In genomic region chr9:26955222-26955903, GRCh38 we compare ENCODE assay signal across 8 cellular contexts. TPM values are rescaled to one million over a fixed set of nuclear protein-coding genes. Genes with fewer than 3 reads are reported as not detected.
DNase-seq lines count a peak whose midpoint lies in the region; ATAC-seq and TF ChIP-seq lines count a peak whose summit lies in the region.

No MANE protein-coding gene starts in this region.

- no peak for ATAC-seq in HG02610 (IDR thresholded peaks at IDR 0.05; ENCODE audit: unreplicated experiment)

- peak overlapping the region; percentile 90 for H3K9ac ChIP-seq in SK-N-MC (ENCODE audit: insufficient read length)
- H3K9ac ChIP-seq in neural cell (ENCODE audit: low read length), result peak overlapping the region; percentile 28

- H3K9me3 ChIP-seq in HEK293 (ENCODE audit: control insufficient read depth, insufficient read depth, low read depth, low read length) (no peaks in the 10 kb centered on the region), SK-N-MC (ENCODE audit: low read depth, low read length) (no peaks in the 10 kb centered on the region), neural cell (ENCODE audit: low read length) (no peaks in the 10 kb centered on the region)

- peak overlapping the region; percentile 70 for H3K4me3 ChIP-seq in HEK293 (ENCODE audit: low read depth, low read length)
- peak overlapping the region; percentile 89 for H3K4me3 ChIP-seq in SK-N-MC
- peak overlapping the region; percentile 82 for H3K4me3 ChIP-seq in neural cell (ENCODE audit: low read length)

- TF ChIP-seq POLR2A in erythroblast (IDR thresholded peaks at IDR 0.05; ENCODE audit: low read length), result no peak

- CTCF ChIA-PET in Calu3 (lab: Charles Lee), result interaction anchor here (0.6 to 1.3 kb wide), 5 partner anchors 8 to 293 kb away, joined by 3 to 5 read pairs (median 4); partner anchors contain the start of gene PLAA
- CTCF ChIA-PET in HEK293 (lab: Yijun Ruan, JAX), result interaction anchor here (0.6 to 1.7 kb wide), 6 partner anchors 11 to 299 kb away, joined by 3 to 6 read pairs (median 4); partner anchors contain the start of gene CAAP1

- peak overlapping the region; percentile 86 for H3K4me2 ChIP-seq in neural cell (ENCODE audit: low read length)

- no TSS peak for BruUV-seq in Calu3 (replicated peaks; lab: Mats Ljungman, UMichigan)

- H3K4me1 ChIP-seq in HEK293 (ENCODE audit: control insufficient read depth, insufficient read depth, low read length), result peaks cover 9% of the 10 kb centered on the region

- H3K36me3 ChIP-seq in HEK293 (ENCODE audit: control insufficient read depth in 2 of 2, insufficient read depth in 1 of 2, low read length in 2 of 2), result no peaks in the 10 kb centered on the region
- H3K36me3 ChIP-seq in SK-N-MC (ENCODE audit: insufficient read depth, low read length), result no peaks in the 10 kb centered on the region
- no peaks in the 10 kb centered on the region for H3K36me3 ChIP-seq in neural cell (ENCODE audit: insufficient read depth, low read length)

- H3F3A ChIP-seq in neural cell (ENCODE audit: insufficient read depth, low read length, poor library complexity, severe bottlenecking), result peaks cover 9% of the 10 kb centered on the region

- H3K27ac ChIP-seq in HEK293 (ENCODE audit: extremely low read depth, low read depth, low read length) (peak overlapping the region; percentile 97), SK-N-MC (peak overlapping the region; percentile 84), neural cell (ENCODE audit: low read length) (no peak overlapping the region)

- peaks cover 8% of the 10 kb centered on the region for H3K4me1 Mint-ChIP-seq in Calu3 (ENCODE audit: low read depth, unreplicated experiment)

- TF ChIP-seq EP300 in neural cell (conservative IDR thresholded peaks at IDR 0.05; ENCODE audit: poor library complexity, severe bottlenecking), result no peak

- H2AFZ ChIP-seq in neural cell (ENCODE audit: low read depth, low read length), result peak overlapping the region; percentile 99

- POLR2A ChIA-PET in HEK293 (lab: Yijun Ruan, JAX), result interaction anchor here (0.6 to 3.2 kb wide), 8 partner anchors 8 to 302 kb away, joined by 3 to 32 read pairs (median 4); partner anchors contain the start of genes CAAP1 and PLAA

- peaks cover 21% of the 10 kb centered on the region for H3K79me2 ChIP-seq in neural cell (replicated peaks; ENCODE audit: insufficient read depth, low read length)

- H3K36me3 Mint-ChIP-seq in Calu3 (ENCODE audit: insufficient read depth, unreplicated experiment), result peaks cover 16% of the 10 kb centered on the region

- H3K9me3 Mint-ChIP-seq in Calu3 (ENCODE audit: low read depth, unreplicated experiment), result no peaks in the 10 kb centered on the region

- no peaks in the 10 kb centered on the region for H3K27me3 Mint-ChIP-seq in Calu3 (ENCODE audit: unreplicated experiment)

- H3K4me3 Mint-ChIP-seq in Calu3 (ENCODE audit: low read depth, unreplicated experiment), result peak overlapping the region; percentile 79

- TF ChIP-seq RAD21 in neural cell (conservative IDR thresholded peaks at IDR 0.05), result no peak

- no peaks in the 10 kb centered on the region for H3K9me2 ChIP-seq in neural cell (ENCODE audit: insufficient read depth, low read length)

- intact Hi-C loops in Calu3 (cut with micrococcal nuclease; ENCODE audit: unreplicated experiment), result no loop called here

- H3K27me3 ChIP-seq in neural cell (ENCODE audit: insufficient read depth, low read depth, low read length), result no peaks in the 10 kb centered on the region

- peak overlapping the region; percentile 77 for H3K27ac Mint-ChIP-seq in Calu3 (ENCODE audit: unreplicated experiment)

- TF ChIP-seq CTCF in Calu3 (IDR thresholded peaks at IDR 0.05; ENCODE audit: unreplicated experiment), result no peak
- no peak for TF ChIP-seq CTCF in HEK293 (tag by site-specific recombination; IDR thresholded peaks at IDR 0.05)
- TF ChIP-seq CTCF in neural cell (IDR thresholded peaks at IDR 0.05; ENCODE audit: poor library complexity, severe bottlenecking), result no peak

- DNase-seq in Calu3 (no peak), SK-N-MC (ENCODE audit: low read depth, low spot score) (no peak), erythroblast (lab: John Stamatoyannopoulos, UW) (peak; percentile 81 to 86), NCI-H1694 (lab: John Stamatoyannopoulos, UW) (no peak), NCI-H1436 (lab: John Stamatoyannopoulos, UW) (no peak)

- no peaks in the 10 kb centered on the region for H4K20me1 ChIP-seq in neural cell (ENCODE audit: insufficient read depth)

TF ChIP-seq in HEK293, 187 proteins besides CTCF, POLR2A, EP300 and RAD21 (continues in another document):
- TF ChIP-seq PRDM10 (tag by site-specific recombination; IDR thresholded peaks at IDR 0.05) (peak; percentile 44), MZF1 (tag by site-specific recombination; IDR thresholded peaks at IDR 0.05; ENCODE audit: borderline replicate concordance) (no peak), KLF9 (tag by site-specific recombination; IDR thresholded peaks at IDR 0.05; ENCODE audit: low read depth) (no peak), ZNF155 (tag by site-specific recombination; IDR thresholded peaks at IDR 0.05) (no peak), KLF16 (tag by site-specific recombination; IDR thresholded peaks at IDR 0.05) (no peak), ZNF623 (tag by site-specific recombination; IDR thresholded peaks at IDR 0.05) (no peak), SCRT2 (tag by site-specific recombination; IDR thresholded peaks at IDR 0.05) (peak; percentile 81), ZFP69B (tag by site-specific recombination; IDR thresholded peaks at IDR 0.05) (no peak)

TF ChIP-seq in neural cell, 6 proteins besides CTCF, POLR2A, EP300 and RAD21:
- no peak for TF ChIP-seq REST (IDR thresholded peaks at IDR 0.05; ENCODE audit: borderline replicate concordance)

RNA-seq across cellular contexts. Expression of gene IFT74, which starts 0.8 kb away (rescaled TPM):
- total RNA-seq in Calu3 (2022), result 7.3 and 7.5 TPM in 2 replicates
- polyA plus RNA-seq in neural cell, result 10.9 and 11.3 TPM in 2 replicates
- 22.4 and 23.2 TPM in 2 replicates for polyA minus RNA-seq in neural cell

RNA-seq across cellular contexts. Expression of gene PLAA, which starts 8.3 kb away (rescaled TPM):
- total RNA-seq in Calu3 (2022), result 27.9 and 28.1 TPM in 2 replicates
- 27.4 and 30.6 TPM in 2 replicates for polyA plus RNA-seq in neural cell
- polyA minus RNA-seq in neural cell, result 72.1 and 83.5 TPM in 2 replicates

RNA-seq across cellular contexts. Expression of gene LRRC19, which starts 50.1 kb away (rescaled TPM):
- total RNA-seq in Calu3 (2022), result 0.21 and 1.1 TPM in 2 replicates
- not detected in 2 replicates for polyA plus RNA-seq in neural cell
- not detected in 2 replicates for polyA minus RNA-seq in neural cell

Comparison
In these comparisons a context has a peak if more than half of its experiments do, and no peak if none do; other contexts are left out.
1. DNase-seq: peak in erythroblast (2 of 2); none in Calu3 (single experiment), SK-N-MC (single experiment), NCI-H1694 (single experiment) and NCI-H1436 (single experiment).
2. Peak in every context shown above with its lines, with median percentiles within 50 percentile points of each other: H3K4me3 ChIP-seq.